22 cellular contexts compared by ENCODE assay signal in the genomic region with DNA sequence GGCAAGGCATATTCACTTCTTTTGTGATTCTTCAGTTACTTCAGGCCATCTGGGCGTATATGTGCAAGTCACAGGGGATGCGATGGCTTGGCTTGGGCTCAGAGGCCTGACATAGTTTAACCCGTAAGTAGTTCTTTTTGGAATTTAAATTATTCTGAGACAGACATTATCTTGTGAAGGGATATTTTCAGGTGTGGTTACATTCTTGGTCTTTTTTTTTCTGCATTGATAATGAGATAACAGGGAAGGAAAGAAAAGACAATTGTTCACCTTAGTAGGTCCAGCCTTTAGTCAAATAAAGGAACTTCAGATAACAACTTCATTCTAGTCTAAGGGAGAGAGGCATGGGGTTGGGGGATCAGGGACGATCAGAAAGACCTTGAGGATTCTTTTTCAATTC.
"Had no signal": no experiment of that assay in that cellular context is flagged by ENCODE, and none has a peak within 500 bp of the region (broad histone marks: within the 10 kb centered on the region; RNA-seq: fewer than 3 reads in every experiment).

No MANE protein-coding gene starts in this region.

- H3K4me1 Mint-ChIP-seq: natural killer cell, neural crest cell had no signal

- H3K9me3 ChIP-seq: gastroesophageal sphincter, pancreas, stomach, thoracic aorta, transverse colon had no signal

- H3K27me3 ChIP-seq: gastroesophageal sphincter, pancreas, stomach, transverse colon had no signal

- ATAC-seq: esophagus mucosa, gastroesophageal sphincter, left lobe of liver, natural killer cell, pancreas, right cardiac atrium had no signal

- H3K36me3 ChIP-seq: gastroesophageal sphincter, pancreas, stomach, thoracic aorta, transverse colon had no signal

- H3K27ac ChIP-seq: coronary artery, dorsolateral prefrontal cortex, gastroesophageal sphincter, pancreas, stomach, thoracic aorta, transverse colon had no signal

- H3K4me3 ChIP-seq: coronary artery, dorsolateral prefrontal cortex, gastroesophageal sphincter, pancreas, stomach, thoracic aorta, transverse colon had no signal

- H3K9me3 Mint-ChIP-seq: mesothelial cell of epicardium, neural crest cell had no signal

- H3K4me1 ChIP-seq: gastroesophageal sphincter, pancreas, stomach, transverse colon had no signal

- H3K4me3 Mint-ChIP-seq: mesothelial cell of epicardium, natural killer cell, neural crest cell had no signal

- H3K27ac Mint-ChIP-seq: mesothelial cell of epicardium, natural killer cell, progenitor cell of endocrine pancreas had no signal

- DNase-seq: dorsolateral prefrontal cortex; effector CD8-positive, alpha-beta T cell; glutamatergic neuron; islet precursor cell; mammary epithelial cell; natural killer cell; pancreas; right cardiac atrium; small intestine; stimulated activated CD4-positive, alpha-beta T cell treated with anti-CD3 and anti-CD28 coated beads, Interleukin-12 subunit alpha, Interleukin-12 subunit beta, amount 100 ng/mL, for 4 hours; stimulated activated naive CD4-positive, alpha-beta T cell; stomach; substantia nigra; transverse colon had no signal

- H3K36me3 Mint-ChIP-seq: mesothelial cell of epicardium, natural killer cell had no signal
